Comparison of ENCODE assay signal across 9 cellular contexts in the genomic region with DNA sequence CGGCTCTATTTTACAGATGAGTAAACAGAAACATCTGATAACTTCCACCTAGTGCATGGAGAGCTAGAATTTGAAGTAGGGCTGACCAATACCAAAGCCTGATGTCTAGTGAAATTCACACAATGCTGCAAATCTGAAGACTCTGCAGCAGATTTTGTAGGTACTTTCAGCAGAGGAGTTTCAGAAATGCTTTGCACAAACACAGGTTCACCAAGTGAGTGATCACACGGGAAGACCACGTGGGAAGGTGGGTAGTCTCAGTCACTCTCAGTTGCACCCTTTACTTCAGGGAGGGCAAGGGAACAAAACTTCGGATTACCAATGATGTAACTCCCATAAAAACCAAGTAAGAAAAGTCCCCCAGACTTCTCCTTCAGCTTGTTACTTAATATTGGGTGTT.
"Had no signal": no experiment of that assay in that cellular context is flagged by ENCODE, and none has a peak within 500 bp of the region (broad histone marks: within the 10 kb centered on the region; RNA-seq: fewer than 3 reads in every experiment).

No MANE protein-coding gene starts in this region.

- H3K27ac ChIP-seq: HL-60, KMS-11 had no signal

- DNase-seq: H9, HCEC 1CT, KBM-7 had no signal

- H3K9ac ChIP-seq: KMS-11 had no signal

- H2AFZ ChIP-seq: GM23338 had no signal

- ATAC-seq: GM23338, HepG2 had no signal

- H3K4me2 ChIP-seq: GM23338, KMS-11 had no signal

- H3K4me3 ChIP-seq: GM23338 had no signal

- FAIRE-seq: H1, H54, HepG2 had no signal
